19 cellular contexts compared by ENCODE assay signal in the genomic region with DNA sequence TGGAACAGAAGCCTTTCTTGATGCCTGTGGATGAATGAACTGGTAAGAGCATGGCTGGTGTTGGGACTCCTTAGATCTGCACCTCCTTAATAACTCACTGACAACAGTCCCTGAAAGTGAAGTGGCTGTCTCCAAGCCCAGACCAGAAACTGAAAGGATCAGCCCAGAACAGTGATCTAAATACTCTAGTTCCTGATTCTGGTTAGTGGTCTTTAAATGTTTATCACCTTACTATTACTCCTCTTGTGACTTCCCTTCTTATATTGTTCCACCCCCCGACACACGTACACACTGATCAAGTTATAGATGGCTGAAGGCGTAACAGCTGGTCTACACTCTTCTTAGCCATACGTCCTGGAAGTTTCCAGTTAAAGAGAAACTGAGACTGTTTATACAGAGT. TPM values are rescaled to one million over a fixed set of nuclear protein-coding genes. Genes with fewer than 3 reads are reported as not detected.
A peak's percentile ranks its signal among the peaks of the same experiment; 100 is the strongest.
DNase-seq lines count a peak whose midpoint lies in the region; ATAC-seq, FAIRE-seq and TF ChIP-seq lines count a peak whose summit lies in the region.
"Had no signal": no experiment of that assay in that cellular context is flagged by ENCODE, and none has a peak within 500 bp of the region (broad histone marks: within the 10 kb centered on the region; RNA-seq: fewer than 3 reads in every experiment).

No MANE protein-coding gene starts in this region.

- no peaks in the 10 kb centered on the region for H3K36me3 ChIP-seq in MM.1S (replicated peaks; ENCODE audit: insufficient read depth, low read length)
- no peaks in the 10 kb centered on the region for H3K36me3 ChIP-seq in esophagus muscularis mucosa
- H3K36me3 ChIP-seq: ascending aorta had no signal

- H3K4me1 ChIP-seq in MM.1S (ENCODE audit: low read length) = 0 out of 2 replicates have a peak, but pooled peaks cover 2% of the 10 kb centered on the region
- no peaks in the 10 kb centered on the region for H3K4me1 ChIP-seq in esophagus muscularis mucosa
- H3K4me1 ChIP-seq: ascending aorta had no signal

- H4K20me1 ChIP-seq in MM.1S (ENCODE audit: insufficient read depth, low read length) = no peaks in the 10 kb centered on the region

- no peaks in the 10 kb centered on the region for H3K9me3 ChIP-seq in MM.1S (replicated peaks; ENCODE audit: insufficient read depth, low read length)
- no peaks in the 10 kb centered on the region for H3K9me3 ChIP-seq in esophagus muscularis mucosa
- H3K9me3 ChIP-seq: ascending aorta, SK-N-SH had no signal

- 66% methylated on average over 4 of the region's 4 CpGs for WGBS in esophagus muscularis mucosa

- intact Hi-C loops in cardiac septum (cut with DNase I) (no loop called here), esophagus muscularis mucosa (cut with DNase I) (no loop called here)

- DNase-seq in GM18507 (ENCODE audit: extremely low spot score, insufficient read length, low read depth) (no peak), MM.1S (peak; percentile 42), NCI-H1930 (lab: John Stamatoyannopoulos, UW) (no peak), SHP77 treated with DMSO at 0.1 percent for 48 hours (lab: John Stamatoyannopoulos, UW) (no peak), cardiac septum (ENCODE audit: low spot score) (no peak), esophagus muscularis mucosa (ENCODE audit: extremely low spot score) (no peak)
- DNase-seq: activated B cell treated with CpG ODN at 0.5 μM for 24 hours; activated T-cell treated with anti-CD3 and anti-CD28 coated beads for 4 hours; DMS79; effector CD8-positive, alpha-beta T cell; foreskin fibroblast; NCI-H2029 treated with DMSO at 0.1 percent for 48 hours; SK-N-SH; stimulated activated naive CD4-positive, alpha-beta T cell had no signal

- FAIRE-seq in GM18507 (lab: Jason Lieb, UNC) = peak; percentile 82
- FAIRE-seq: islet of Langerhans had no signal

- H3K4me3 ChIP-seq in MM.1S (ENCODE audit: low read length) (peak overlapping the region; percentile 16; the same call in 1 of the 2 replicates), esophagus muscularis mucosa (no peak overlapping the region)
- H3K4me3 ChIP-seq: ascending aorta had no signal

- H3K27ac ChIP-seq in MM.1S (ENCODE audit: low read length) = no peak overlapping the region
- no peak overlapping the region for H3K27ac ChIP-seq in esophagus muscularis mucosa (replicated peaks in 1 of 4)
- H3K27ac ChIP-seq: ascending aorta, KMS-11 had no signal

- TF ChIP-seq EP300 in esophagus muscularis mucosa (IDR thresholded peaks at IDR 0.05) = no peak

- no peak for TF ChIP-seq POLR2A in esophagus muscularis mucosa (IDR thresholded peaks at IDR 0.05; ENCODE audit: low read depth)

- no peaks in the 10 kb centered on the region for H3K9me2 ChIP-seq in MM.1S (replicated peaks; ENCODE audit: insufficient read depth, low read length)
- H3K9me2 ChIP-seq: SK-N-SH had no signal

- H3K9ac ChIP-seq in MM.1S (ENCODE audit: low read length) = no peak overlapping the region
- H3K9ac ChIP-seq: KMS-11, SK-N-SH had no signal

- TF ChIP-seq CTCF in MM.1S (IDR thresholded peaks at IDR 0.05; ENCODE audit: low read length) (no peak), esophagus muscularis mucosa (IDR thresholded peaks at IDR 0.05) (no peak)

- peak overlapping the region; percentile 58 for H2AFZ ChIP-seq in MM.1S (ENCODE audit: low read length)

- ATAC-seq in GM21360 (IDR thresholded peaks at IDR 0.05; ENCODE audit: unreplicated experiment) (peak; percentile 80), HG02943 (IDR thresholded peaks at IDR 0.05; ENCODE audit: low read depth, unreplicated experiment) (peak; percentile 69)

- peak overlapping the region; percentile 48; the same call in 1 of the 2 replicates for H3K4me2 ChIP-seq in MM.1S (ENCODE audit: low read depth, low read length)
- H3K4me2 ChIP-seq: KMS-11, SK-N-SH had no signal

- H3K27me3 ChIP-seq in MM.1S (replicated peaks; ENCODE audit: insufficient read depth, low read length) (no peaks in the 10 kb centered on the region), esophagus muscularis mucosa (no peaks in the 10 kb centered on the region)
- H3K27me3 ChIP-seq: ascending aorta had no signal

- H3K79me2 ChIP-seq in MM.1S (ENCODE audit: low read length) = no peaks in the 10 kb centered on the region

- H3F3A ChIP-seq in MM.1S (ENCODE audit: insufficient read depth, low read length) = no peaks in the 10 kb centered on the region

RNA-seq across cellular contexts. Expression of a gene that starts 33.8 kb away (rescaled TPM):
- 43.5 TPM for total RNA-seq in cardiac septum
- total RNA-seq in esophagus muscularis mucosa = 10 to 100 TPM; 15.0 to 55.0 (median 30.6) TPM
